ENCODE assay signal across 23 cellular contexts in the genomic region with DNA sequence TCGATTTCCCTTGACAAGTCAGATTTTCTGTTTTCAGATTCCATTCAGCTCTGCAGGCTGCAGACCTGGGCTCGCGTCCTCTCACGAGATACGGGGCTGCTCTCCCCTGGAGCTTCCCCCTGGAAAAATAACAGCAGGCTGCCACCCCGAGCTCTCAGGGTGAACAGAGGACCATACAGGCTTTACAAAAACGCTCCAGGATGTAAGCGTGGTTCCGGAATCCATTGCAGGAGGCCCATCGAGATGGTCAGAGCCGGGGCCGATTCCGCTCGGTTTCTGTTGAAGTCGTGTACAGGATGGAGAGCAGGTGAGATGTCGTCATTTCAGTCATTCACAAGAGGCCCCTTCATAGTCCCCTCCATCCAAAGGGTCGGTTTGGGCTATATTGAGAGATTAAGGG.
"Had no signal": no experiment of that assay in that cellular context is flagged by ENCODE, and none has a peak within 500 bp of the region (broad histone marks: within the 10 kb centered on the region; RNA-seq: fewer than 3 reads in every experiment).

No MANE protein-coding gene starts in this region.

- ATAC-seq: effector memory CD8-positive, alpha-beta T cell; esophagus mucosa; foreskin keratinocyte; gastrocnemius medialis; gastroesophageal sphincter; heart right ventricle had no signal

- H3K9me3 ChIP-seq: colonic mucosa, esophagus muscularis mucosa, esophagus squamous epithelium, gastrocnemius medialis, gastroesophageal sphincter, heart left ventricle, heart right ventricle had no signal

- H3K36me3 ChIP-seq: colonic mucosa, esophagus muscularis mucosa, esophagus squamous epithelium, gastrocnemius medialis, gastroesophageal sphincter, heart left ventricle, heart right ventricle had no signal

- H3K4me1 ChIP-seq: colonic mucosa, esophagus squamous epithelium, gastrocnemius medialis, gastroesophageal sphincter, heart left ventricle, heart right ventricle had no signal

- H3K27ac ChIP-seq: colonic mucosa, coronary artery, dorsolateral prefrontal cortex, epithelial cell of prostate, esophagus muscularis mucosa, esophagus squamous epithelium, foreskin keratinocyte, gastrocnemius medialis, gastroesophageal sphincter, heart left ventricle, heart right ventricle had no signal

- H3K4me3 ChIP-seq: colonic mucosa, coronary artery, dorsolateral prefrontal cortex, esophagus muscularis mucosa, esophagus squamous epithelium, gastrocnemius medialis, gastroesophageal sphincter, heart left ventricle, heart right ventricle had no signal

- H3K27me3 ChIP-seq: colonic mucosa, foreskin keratinocyte, gastrocnemius medialis, heart right ventricle had no signal

- DNase-seq: colonic mucosa; cortex of kidney; dermis blood vessel endothelial cell; effector CD4-positive, alpha-beta T cell; effector CD8-positive, alpha-beta T cell; effector memory CD4-positive, alpha-beta T cell; effector memory CD8-positive, alpha-beta T cell; endodermal cell; erythroblast; esophagus squamous epithelium; foreskin fibroblast; foreskin keratinocyte; foreskin melanocyte; gastrocnemius medialis; glutamatergic neuron; heart left ventricle; heart right ventricle had no signal
